Comparison of ENCODE assay signal across 1 cellular context in genomic region chr18:70205421-70206397, GRCh38.
TF ChIP-seq lines count a peak whose summit lies in the region.

Gene RTTN (minus strand): TSS chr18:70205687. CDS start chr18:70205658, 29 bp downstream.

TF ChIP-seq in HepG2, 621 proteins besides CTCF, POLR2A, EP300 and RAD21 (continued from another document):
- no peak for TF ChIP-seq KIAA2018 (CRISPR knock-in tag; IDR thresholded peaks at IDR 0.05; ENCODE audit: borderline replicate concordance)
- TF ChIP-seq PPARG (CRISPR knock-in tag; conservative IDR thresholded peaks at IDR 0.05) = peak; percentile 59
- no peak; the same call in 1 of the 2 replicates for TF ChIP-seq ZZZ3 (CRISPR knock-in tag; IDR thresholded peaks at IDR 0.05; ENCODE audit: borderline replicate concordance)
- TF ChIP-seq NR2F6 (IDR thresholded peaks at IDR 0.05) = 0 out of 2 replicates have a peak, but pooled peaks have one; percentile 10
- TF ChIP-seq NR2F6 (CRISPR knock-in tag; IDR thresholded peaks at IDR 0.05) = peak; percentile 22; the same call in 1 of the 2 replicates
- TF ChIP-seq ELF3 (CRISPR knock-in tag; IDR thresholded peaks at IDR 0.05) = peak; percentile 80
- TF ChIP-seq CREB1 (IDR thresholded peaks at IDR 0.05) = peak; percentile 77
- peak; percentile 84 for TF ChIP-seq CREB1 (CRISPR knock-in tag; IDR thresholded peaks at IDR 0.05)
- TF ChIP-seq ZNF891 (CRISPR knock-in tag; IDR thresholded peaks at IDR 0.05) = peak; percentile 73; the same call in 1 of the 2 replicates
- peak; percentile 48 for TF ChIP-seq STAT5B (CRISPR knock-in tag; IDR thresholded peaks at IDR 0.05)
- peak; percentile 22 for TF ChIP-seq HNRNPK (IDR thresholded peaks at IDR 0.05; ENCODE audit: low read depth, low read length, poor library complexity, severe bottlenecking)
- peak; percentile 26; the same call in 1 of the 2 replicates for TF ChIP-seq ZBTB44 (CRISPR knock-in tag; IDR thresholded peaks at IDR 0.05)
- TF ChIP-seq ZNF3 (CRISPR knock-in tag; IDR thresholded peaks at IDR 0.05) = no peak
- TF ChIP-seq ZNF530 (CRISPR knock-in tag; IDR thresholded peaks at IDR 0.05; ENCODE audit: low read depth) = no peak
- TF ChIP-seq ETV5 (CRISPR knock-in tag; IDR thresholded peaks at IDR 0.05; ENCODE audit: borderline replicate concordance) = peak; percentile 69; the same call in 1 of the 2 replicates
- TF ChIP-seq ZNF207 (IDR thresholded peaks at IDR 0.05; ENCODE audit: borderline replicate concordance) = no peak
- TF ChIP-seq KDM6A (CRISPR knock-in tag; IDR thresholded peaks at IDR 0.05; ENCODE audit: low read depth) = no peak
- TF ChIP-seq CSRNP2 (CRISPR knock-in tag; conservative IDR thresholded peaks at IDR 0.05; ENCODE audit: low read depth) = no peak; the same call in 1 of the 2 replicates
- TF ChIP-seq HDAC6 (IDR thresholded peaks at IDR 0.05; ENCODE audit: low read depth, low read length) = no peak
- TF ChIP-seq ZNF335 (CRISPR knock-in tag; IDR thresholded peaks at IDR 0.05) = peak; percentile 89
- peak; percentile 56 for TF ChIP-seq PATZ1 (CRISPR knock-in tag; IDR thresholded peaks at IDR 0.05)
- TF ChIP-seq ZNF792 (CRISPR knock-in tag; IDR thresholded peaks at IDR 0.05) = peak; percentile 83
- TF ChIP-seq ZNF512 (CRISPR knock-in tag; IDR thresholded peaks at IDR 0.05) = no peak
- TF ChIP-seq ZNF558 (CRISPR knock-in tag; IDR thresholded peaks at IDR 0.05; ENCODE audit: borderline replicate concordance) = peak; percentile 85; the same call in 1 of the 2 replicates
- 0 out of 2 replicates have a peak, but pooled peaks have one; percentile 43 for TF ChIP-seq ZNF790 (CRISPR knock-in tag; IDR thresholded peaks at IDR 0.05; ENCODE audit: borderline replicate concordance)
- no peak for TF ChIP-seq NCOA5 (CRISPR knock-in tag; IDR thresholded peaks at IDR 0.05)
- TF ChIP-seq TOPORS (CRISPR knock-in tag; IDR thresholded peaks at IDR 0.05) = peak; percentile 74
- TF ChIP-seq SMARCC2 (IDR thresholded peaks at IDR 0.05) = no peak
- TF ChIP-seq FOSL2 (CRISPR knock-in tag; IDR thresholded peaks at IDR 0.05) = peak; percentile 76
- no peak; the same call in 1 of the 2 replicates for TF ChIP-seq ZKSCAN5 (CRISPR knock-in tag; IDR thresholded peaks at IDR 0.05)
- TF ChIP-seq LRRFIP1 (CRISPR knock-in tag; conservative IDR thresholded peaks at IDR 0.05) = no peak
- TF ChIP-seq NFYB (CRISPR knock-in tag; IDR thresholded peaks at IDR 0.05) = peak; percentile 83
- peak; percentile 75 for TF ChIP-seq ZNF777 (CRISPR knock-in tag; IDR thresholded peaks at IDR 0.05)
- peak; percentile 85; the same call in 1 of the 2 replicates for TF ChIP-seq MEF2D (CRISPR knock-in tag; IDR thresholded peaks at IDR 0.05)
- TF ChIP-seq CCAR2 (optimal IDR thresholded peaks at IDR 0.05; ENCODE audit: low read depth, low read length) = no peak
- TF ChIP-seq HOXA9 (CRISPR knock-in tag; IDR thresholded peaks at IDR 0.05; ENCODE audit: borderline replicate concordance) = peak; percentile 90; the same call in 1 of the 2 replicates
- TF ChIP-seq PRMT3 (CRISPR knock-in tag; IDR thresholded peaks at IDR 0.05; ENCODE audit: borderline replicate concordance, low read depth) = no peak
- no peak for TF ChIP-seq ZNF644 (CRISPR knock-in tag; IDR thresholded peaks at IDR 0.05; ENCODE audit: low read depth)
- peak; percentile 72 for TF ChIP-seq HOXA5 (CRISPR knock-in tag; IDR thresholded peaks at IDR 0.05)
- TF ChIP-seq CENPT (CRISPR knock-in tag; IDR thresholded peaks at IDR 0.05; ENCODE audit: low read depth) = peak; percentile 59; the same call in 1 of the 2 replicates
- peak; percentile 96 for TF ChIP-seq ZNF414 (CRISPR knock-in tag; IDR thresholded peaks at IDR 0.05)
- no peak for TF ChIP-seq RBM22 (optimal IDR thresholded peaks at IDR 0.05; ENCODE audit: low read length)
- TF ChIP-seq ZNF260 (CRISPR knock-in tag; IDR thresholded peaks at IDR 0.05; ENCODE audit: borderline replicate concordance, low read depth) = no peak
- peak; percentile 44 to 87; a peak in 2 of 4 replicates for TF ChIP-seq KLF16 (CRISPR knock-in tag; IDR thresholded peaks at IDR 0.05)
- no peak for TF ChIP-seq EED (CRISPR knock-in tag; IDR thresholded peaks at IDR 0.05)
- TF ChIP-seq NAIF1 (CRISPR knock-in tag; IDR thresholded peaks at IDR 0.05; ENCODE audit: borderline replicate concordance) = peak; percentile 91
- peak; percentile 74; the same call in 1 of the 2 replicates for TF ChIP-seq GZF1 (CRISPR knock-in tag; IDR thresholded peaks at IDR 0.05)
- TF ChIP-seq NR2F2 (IDR thresholded peaks at IDR 0.05; ENCODE audit: borderline replicate concordance, low read depth) = peak; percentile 34; the same call in 1 of the 2 replicates
